ENCODE assay signal across 8 cellular contexts in genomic region chr2:71801969-71802368, GRCh38.
DNase-seq lines count a peak whose midpoint lies in the region; ATAC-seq and TF ChIP-seq lines count a peak whose summit lies in the region.

No MANE protein-coding gene starts in this region.

- H3K9me2 ChIP-seq in SK-N-SH: no peaks in the 10 kb centered on the region

- POLR2A ChIA-PET in SK-N-SH (lab: Yijun Ruan, JAX): no interaction called here

- H3K4me2 ChIP-seq in SK-N-SH: no peak overlapping the region

- H3K27ac Mint-ChIP-seq in glutamatergic neuron (ENCODE audit: unreplicated experiment): no peak overlapping the region
- no peak overlapping the region for H3K27ac Mint-ChIP-seq in activated naive CD4-positive, alpha-beta T cell treated with anti-CD3 and anti-CD28 coated beads, Interleukin-2, amount 10 ng/mL, durations not matched to agents 7 days and 5 days
- no peak overlapping the region for H3K27ac Mint-ChIP-seq in activated CD4-positive, alpha-beta T cell treated with anti-CD3 and anti-CD28 coated beads, Interleukin-2, amount 10 ng/mL, durations not matched to agents 24 days and 14 days

- H3K36me3 ChIP-seq in SK-N-SH (replicated peaks in 1 of 2; ENCODE audit: control insufficient read depth in 1 of 2, insufficient read depth in 2 of 2, low read length in 1 of 2): no peaks in the 10 kb centered on the region

- H3K4me1 Mint-ChIP-seq in glutamatergic neuron (ENCODE audit: low read depth, unreplicated experiment): peaks cover 18% of the 10 kb centered on the region
- H3K4me1 Mint-ChIP-seq in activated naive CD4-positive, alpha-beta T cell treated with anti-CD3 and anti-CD28 coated beads, Interleukin-2, amount 10 ng/mL, durations not matched to agents 7 days and 5 days: no peaks in the 10 kb centered on the region
- no peaks in the 10 kb centered on the region for H3K4me1 Mint-ChIP-seq in activated CD4-positive, alpha-beta T cell treated with anti-CD3 and anti-CD28 coated beads, Interleukin-2, amount 10 ng/mL, durations not matched to agents 24 days and 14 days

- no peak for ATAC-seq in GM19023 (IDR thresholded peaks at IDR 0.05; ENCODE audit: unreplicated experiment)

- H4K20me1 ChIP-seq in SK-N-SH (ENCODE audit: insufficient read depth): no peaks in the 10 kb centered on the region

- 73% methylated on average over 7 of the region's 8 CpGs for WGBS in SK-N-SH (ENCODE audit: low lambda C conversion rate)

- intact Hi-C loops in activated CD4-positive, alpha-beta T cell treated with anti-CD3 and anti-CD28 coated beads, Interleukin-2, amount 10 ng/mL, durations not matched to agents 24 days and 14 days (cut with micrococcal nuclease): no loop called here

- H3K9me3 ChIP-seq in SK-N-SH: no peaks in the 10 kb centered on the region

- H3K9me3 Mint-ChIP-seq in glutamatergic neuron (ENCODE audit: unreplicated experiment): no peaks in the 10 kb centered on the region
- H3K9me3 Mint-ChIP-seq in activated naive CD4-positive, alpha-beta T cell treated with anti-CD3 and anti-CD28 coated beads, Interleukin-2, amount 10 ng/mL, durations not matched to agents 7 days and 5 days: no peaks in the 10 kb centered on the region
- no peaks in the 10 kb centered on the region for H3K9me3 Mint-ChIP-seq in activated CD4-positive, alpha-beta T cell treated with anti-CD3 and anti-CD28 coated beads, Interleukin-2, amount 10 ng/mL, durations not matched to agents 24 days and 14 days

- DNase-seq in SK-N-SH (peak; percentile 51), glutamatergic neuron (peak; percentile 54), renal cortical epithelial cell (ENCODE audit: low read depth) (peak; percentile 5)
- no peak for DNase-seq in activated naive CD4-positive, alpha-beta T cell treated with anti-CD3 and anti-CD28 coated beads, Interleukin-2, amount 10 ng/mL, durations not matched to agents 7 days and 5 days
- no peak for DNase-seq in activated CD4-positive, alpha-beta T cell treated with anti-CD3 and anti-CD28 coated beads, Interleukin-2, amount 10 ng/mL, durations not matched to agents 24 days and 14 days

- H3K27ac ChIP-seq in 22Rv1 (no peak overlapping the region), SK-N-SH (ENCODE audit: low read depth in 2 of 2, low read length in 1 of 2) (no peak overlapping the region)

- H3K4me1 ChIP-seq in SK-N-SH (ENCODE audit: control insufficient read depth in 1 of 2, insufficient read depth in 2 of 2, low read depth in 1 of 2, low read length in 1 of 2): no peaks in the 10 kb centered on the region

- H3F3A ChIP-seq in SK-N-SH (replicated peaks; ENCODE audit: insufficient read depth): no peaks in the 10 kb centered on the region

- no peaks in the 10 kb centered on the region for H3K79me2 ChIP-seq in SK-N-SH (ENCODE audit: insufficient read depth)

- H3K4me3 ChIP-seq in GM12875 (ENCODE audit: low read depth, low read length) (no peak overlapping the region), SK-N-SH (ENCODE audit: low read depth in 2 of 2, low read length in 1 of 2) (no peak overlapping the region)

- CTCF ChIA-PET in SK-N-SH (lab: Yijun Ruan, JAX): interaction anchor here (0.6 to 3.2 kb wide), 23 partner anchors 10 to 778 kb away, joined by 3 to 23 read pairs (median 3); no protein-coding TSS in a partner anchor
- CTCF ChIA-PET in activated naive CD4-positive, alpha-beta T cell treated with anti-CD3 and anti-CD28 coated beads, Interleukin-2, amount 10 ng/mL, durations not matched to agents 7 days and 5 days (lab: Charles Lee): no interaction called here

- peaks cover 6% of the 10 kb centered on the region for H3K27me3 Mint-ChIP-seq in glutamatergic neuron (ENCODE audit: unreplicated experiment)
- no peaks in the 10 kb centered on the region for H3K27me3 Mint-ChIP-seq in activated naive CD4-positive, alpha-beta T cell treated with anti-CD3 and anti-CD28 coated beads, Interleukin-2, amount 10 ng/mL, durations not matched to agents 7 days and 5 days
- no peaks in the 10 kb centered on the region for H3K27me3 Mint-ChIP-seq in activated CD4-positive, alpha-beta T cell treated with anti-CD3 and anti-CD28 coated beads, Interleukin-2, amount 10 ng/mL, durations not matched to agents 24 days and 14 days

- H3K27me3 ChIP-seq in SK-N-SH (ENCODE audit: insufficient read depth): no peaks in the 10 kb centered on the region

- no peak overlapping the region for H3K4me3 Mint-ChIP-seq in glutamatergic neuron (ENCODE audit: unreplicated experiment)
- H3K4me3 Mint-ChIP-seq in activated naive CD4-positive, alpha-beta T cell treated with anti-CD3 and anti-CD28 coated beads, Interleukin-2, amount 10 ng/mL, durations not matched to agents 7 days and 5 days: no peak overlapping the region
- no peak overlapping the region for H3K4me3 Mint-ChIP-seq in activated CD4-positive, alpha-beta T cell treated with anti-CD3 and anti-CD28 coated beads, Interleukin-2, amount 10 ng/mL, durations not matched to agents 24 days and 14 days

- no peaks in the 10 kb centered on the region for H3K36me3 Mint-ChIP-seq in glutamatergic neuron (ENCODE audit: unreplicated experiment)
- H3K36me3 Mint-ChIP-seq in activated naive CD4-positive, alpha-beta T cell treated with anti-CD3 and anti-CD28 coated beads, Interleukin-2, amount 10 ng/mL, durations not matched to agents 7 days and 5 days: no peaks in the 10 kb centered on the region
- no peaks in the 10 kb centered on the region for H3K36me3 Mint-ChIP-seq in activated CD4-positive, alpha-beta T cell treated with anti-CD3 and anti-CD28 coated beads, Interleukin-2, amount 10 ng/mL, durations not matched to agents 24 days and 14 days (ENCODE audit: low read depth)

- peak; percentile 31 for TF ChIP-seq CTCF in 22Rv1 (IDR thresholded peaks at IDR 0.05)
- TF ChIP-seq CTCF in GM12875 (IDR thresholded peaks at IDR 0.05; ENCODE audit: borderline replicate concordance, insufficient read depth, low read depth, low read length): peak; percentile 35; the same call in 1 of the 2 replicates
- TF ChIP-seq CTCF in SK-N-SH (IDR thresholded peaks at IDR 0.05): peak; percentile 64
- no peak for TF ChIP-seq CTCF in glutamatergic neuron (IDR thresholded peaks at IDR 0.05; ENCODE audit: partially characterized antibody, unreplicated experiment)

- no peak overlapping the region for H3K9ac ChIP-seq in SK-N-SH

- peak; percentile 70 for TF ChIP-seq RAD21 in SK-N-SH (IDR thresholded peaks at IDR 0.05; ENCODE audit: low read length)

- H2AFZ ChIP-seq in SK-N-SH (ENCODE audit: low read depth): no peak overlapping the region

- TF ChIP-seq EP300 in SK-N-SH (IDR thresholded peaks at IDR 0.05; ENCODE audit: borderline replicate concordance in 1 of 2, low read depth in 1 of 2, low read length in 1 of 2): no peak

TF ChIP-seq in SK-N-SH, 30 proteins besides CTCF, POLR2A, EP300 and RAD21:
- TF ChIP-seq SMC3 (IDR thresholded peaks at IDR 0.05; ENCODE audit: low read depth, low read length) (peak; percentile 64), GABPA (IDR thresholded peaks at IDR 0.05; ENCODE audit: low read depth) (no peak), FOXJ3 (CRISPR knock-in tag; IDR thresholded peaks at IDR 0.05) (no peak), MXI1 (IDR thresholded peaks at IDR 0.05; ENCODE audit: low read depth, low read length) (no peak), JUND (IDR thresholded peaks at IDR 0.05) (no peak), MEF2A (IDR thresholded peaks at IDR 0.05; ENCODE audit: borderline replicate concordance, low read depth) (no peak), GATA2 (CRISPR knock-in tag; IDR thresholded peaks at IDR 0.05) (no peak), RFX5 (IDR thresholded peaks at IDR 0.05; ENCODE audit: low read length) (no peak)

Comparison
In these comparisons a context has a peak if more than half of its experiments do, and no peak if none do; other contexts are left out.
1. DNase-seq: peak in SK-N-SH (single experiment), glutamatergic neuron (single experiment) and renal cortical epithelial cell (single experiment); none in activated naive CD4-positive, alpha-beta T cell treated with anti-CD3 and anti-CD28 coated beads, Interleukin-2, amount 10 ng/mL, durations not matched to agents 7 days and 5 days (single experiment) and activated CD4-positive, alpha-beta T cell treated with anti-CD3 and anti-CD28 coated beads, Interleukin-2, amount 10 ng/mL, durations not matched to agents 24 days and 14 days (single experiment).